Comparison of ENCODE assay signal across 1 cellular context in the genomic region with DNA sequence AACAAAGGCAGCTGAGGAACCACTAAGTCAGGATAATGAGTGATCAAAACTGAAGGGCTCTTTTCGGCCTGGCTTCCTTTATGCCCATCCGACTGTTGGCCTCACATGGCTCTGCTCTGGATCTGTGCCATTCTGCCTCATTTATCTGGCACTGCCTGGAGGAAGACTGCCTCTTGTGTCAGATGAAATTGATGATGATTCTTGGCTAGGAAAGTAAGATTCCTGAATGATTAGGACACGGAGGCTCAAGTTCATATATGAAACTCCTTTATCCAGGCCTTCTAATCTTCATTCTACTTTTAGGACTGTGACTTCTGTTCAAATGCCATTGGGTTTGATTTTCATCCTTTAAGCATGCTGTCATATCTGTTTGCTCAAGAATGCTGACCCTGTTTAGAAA.
TF ChIP-seq lines count a peak whose summit lies in the region.

No MANE protein-coding gene starts in this region.

TF ChIP-seq in GM23338, 12 proteins besides CTCF, POLR2A, EP300 and RAD21 (continued from another document):
- TF ChIP-seq, protein P1, sequence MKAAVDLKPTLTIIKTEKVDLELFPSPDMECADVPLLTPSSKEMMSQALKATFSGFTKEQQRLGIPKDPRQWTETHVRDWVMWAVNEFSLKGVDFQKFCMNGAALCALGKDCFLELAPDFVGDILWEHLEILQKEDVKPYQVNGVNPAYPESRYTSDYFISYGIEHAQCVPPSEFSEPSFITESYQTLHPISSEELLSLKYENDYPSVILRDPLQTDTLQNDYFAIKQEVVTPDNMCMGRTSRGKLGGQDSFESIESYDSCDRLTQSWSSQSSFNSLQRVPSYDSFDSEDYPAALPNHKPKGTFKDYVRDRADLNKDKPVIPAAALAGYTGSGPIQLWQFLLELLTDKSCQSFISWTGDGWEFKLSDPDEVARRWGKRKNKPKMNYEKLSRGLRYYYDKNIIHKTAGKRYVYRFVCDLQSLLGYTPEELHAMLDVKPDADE (IDR thresholded peaks at IDR 0.05), result no peak
- TF ChIP-seq CREB1 (CRISPR knock-in tag; IDR thresholded peaks at IDR 0.05; ENCODE audit: low read depth) (no peak), ZNF331 (CRISPR knock-in tag; IDR thresholded peaks at IDR 0.05; ENCODE audit: low read depth) (no peak), JUNB (IDR thresholded peaks at IDR 0.05; ENCODE audit: unreplicated experiment) (no peak)
